8 cellular contexts compared by ENCODE assay signal in the genomic region with DNA sequence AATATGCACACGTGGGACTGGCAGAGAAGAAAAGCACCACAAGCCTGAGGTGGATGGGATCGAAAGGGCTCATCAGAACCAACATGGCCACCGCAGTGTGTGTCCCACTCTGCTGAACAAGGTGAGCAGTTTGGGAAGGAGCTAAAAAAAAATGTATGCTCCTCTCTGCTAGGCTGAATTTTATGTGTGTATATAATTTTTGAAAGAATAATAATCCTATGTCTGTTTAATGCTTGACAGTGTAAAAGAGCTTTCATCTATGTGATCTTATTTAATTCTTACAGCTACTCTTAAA. TPM values are rescaled to one million over a fixed set of nuclear protein-coding genes. Genes with fewer than 3 reads are reported as not detected.
DNase-seq lines count a peak whose midpoint lies in the region; ATAC-seq lines count a peak whose summit lies in the region.

No MANE protein-coding gene starts in this region.

- WGBS in adipose tissue, 3 donors, result 3 to 8% (median 5%) methylated on average over 3 of the region's 3 CpGs

- DNase-seq in EH (ENCODE audit: low read depth) (peak; percentile 20), NCI-H69 (lab: John Stamatoyannopoulos, UW) (peak; percentile 60), left kidney (ENCODE audit: low read depth, low spot score) (peak; percentile 37), HuH-7 (ENCODE audit: low spot score) (no peak)
- peak; percentile 55 for DNase-seq in stimulated activated naive CD8-positive, alpha-beta T cell treated with anti-CD3 and anti-CD28 coated beads, Interleukin-15, Interleukin-2, amounts not matched to agents 100 U/mL and 50 U/mL, for 24 hours

- peak overlapping the region; percentile 55 for H3K27ac ChIP-seq in adipose tissue (ENCODE audit: low read depth, low read length)

- ATAC-seq in stimulated activated naive CD8-positive, alpha-beta T cell treated with anti-CD3 and anti-CD28 coated beads, Interleukin-15, Interleukin-2, amounts not matched to agents 100 U/mL and 50 U/mL, for 24 hours, result no peak
- ATAC-seq in HG03139 (IDR thresholded peaks at IDR 0.05; ENCODE audit: unreplicated experiment) (no peak), GM19395 (IDR thresholded peaks at IDR 0.05; ENCODE audit: unreplicated experiment) (no peak)

RNA-seq across cellular contexts. Expression of a gene that starts 14.2 kb away (rescaled TPM):
- polyA plus RNA-seq in adipose tissue, result 10 to 100 TPM in 1 of 3 donors, 1 to 10 TPM in 2; 7.1 to 14.1 (median 9.0) TPM

RNA-seq across cellular contexts. Expression of a gene that starts 29.6 kb away (rescaled TPM):
- not detected for polyA plus RNA-seq in adipose tissue
